ENCODE assay signal across 1 cellular context in genomic region chr6:294656-295565, GRCh38.
TF ChIP-seq lines count a peak whose summit lies in the region.

No MANE protein-coding gene starts in this region.

TF ChIP-seq in GM12878, 131 proteins besides CTCF, POLR2A, EP300 and RAD21:
- TF ChIP-seq MXI1 (IDR thresholded peaks at IDR 0.05; ENCODE audit: low read depth, low read length) = no peak
- peak; percentile 30; the same call in 1 of the 2 replicates for TF ChIP-seq E2F4 (IDR thresholded peaks at IDR 0.05; ENCODE audit: low read depth, low read length)
- TF ChIP-seq BHLHE40 (IDR thresholded peaks at IDR 0.05; ENCODE audit: borderline replicate concordance in 1 of 2, low read depth in 2 of 2, low read length in 1 of 2) = 0 out of 4 replicates have a peak, but pooled peaks of 1 of the 2 experiments have one; percentile 26
- no peak for TF ChIP-seq HDAC6 (IDR thresholded peaks at IDR 0.05; ENCODE audit: unreplicated experiment)
- peak; percentile 91 for TF ChIP-seq MLLT1 (IDR thresholded peaks at IDR 0.05)
- TF ChIP-seq NRF1 (conservative IDR thresholded peaks at IDR 0.05; ENCODE audit: low read depth, low read length) = no peak
- TF ChIP-seq USF1 (IDR thresholded peaks at IDR 0.05; ENCODE audit: borderline replicate concordance, extremely low read length, insufficient read depth, low read depth, low read length) = no peak
- TF ChIP-seq MTA2 (IDR thresholded peaks at IDR 0.05; ENCODE audit: low read depth) = no peak
- TF ChIP-seq BCL3 (IDR thresholded peaks at IDR 0.05; ENCODE audit: borderline replicate concordance, insufficient read depth, low read depth, low read length, poor library complexity, severe bottlenecking) = no peak
- TF ChIP-seq CREB1 (IDR thresholded peaks at IDR 0.05; ENCODE audit: low read depth) = no peak
- TF ChIP-seq ZNF622 (IDR thresholded peaks at IDR 0.05) = no peak
- TF ChIP-seq IRF3 (IDR thresholded peaks at IDR 0.05) = no peak
- TF ChIP-seq LARP7 (IDR thresholded peaks at IDR 0.05) = no peak
- TF ChIP-seq ZBTB11 (CRISPR knock-in tag; IDR thresholded peaks at IDR 0.05) = 0 out of 2 replicates have a peak, but pooled peaks have one; percentile 26
- peak; percentile 81 for TF ChIP-seq POLR2AphosphoS5 (IDR thresholded peaks at IDR 0.05; ENCODE audit: low read length)
- 0 out of 2 replicates have a peak, but pooled peaks have one; percentile 33 for TF ChIP-seq SMAD5 (IDR thresholded peaks at IDR 0.05; ENCODE audit: low read depth)
- no peak for TF ChIP-seq JUNB (IDR thresholded peaks at IDR 0.05)
- TF ChIP-seq RBBP5 (conservative IDR thresholded peaks at IDR 0.05) = no peak
- 0 out of 2 replicates have a peak, but pooled peaks have one; percentile 9 for TF ChIP-seq RELB (IDR thresholded peaks at IDR 0.05; ENCODE audit: low read depth)
- TF ChIP-seq CEBPB (IDR thresholded peaks at IDR 0.05; ENCODE audit: borderline replicate concordance in 1 of 2, low read depth in 2 of 2, low read length in 2 of 2) = peak in 1 of 2 experiments; percentile 65; a peak in 1 of 4 replicates
- TF ChIP-seq FOS (IDR thresholded peaks at IDR 0.05; ENCODE audit: borderline replicate concordance, extremely low read depth, insufficient read length) = no peak
- TF ChIP-seq CHD4 (IDR thresholded peaks at IDR 0.05) = no peak
- no peak for TF ChIP-seq TCF7 (IDR thresholded peaks at IDR 0.05; ENCODE audit: borderline replicate concordance)
- no peak for TF ChIP-seq RAD51 (IDR thresholded peaks at IDR 0.05)
- TF ChIP-seq EGR1 (IDR thresholded peaks at IDR 0.05; ENCODE audit: borderline replicate concordance in 1 of 2, low read depth in 2 of 2, low read length in 2 of 2) = no peak
- TF ChIP-seq CBFB (IDR thresholded peaks at IDR 0.05; ENCODE audit: low read depth) = 0 out of 2 replicates have a peak, but pooled peaks have one; percentile 2
- peak; percentile 39; the same call in 1 of the 2 replicates for TF ChIP-seq HDGF (IDR thresholded peaks at IDR 0.05)
- TF ChIP-seq KLF5 (IDR thresholded peaks at IDR 0.05; ENCODE audit: partially characterized antibody) = peak; percentile 6
- TF ChIP-seq ZBED1 (IDR thresholded peaks at IDR 0.05; ENCODE audit: borderline replicate concordance) = peak; percentile 35
- no peak for TF ChIP-seq POU2F2 (IDR thresholded peaks at IDR 0.05; ENCODE audit: borderline replicate concordance, low read depth, low read length)
- 0 out of 2 replicates have a peak, but pooled peaks have one; percentile 68 for TF ChIP-seq PRDM15 (CRISPR knock-in tag; IDR thresholded peaks at IDR 0.05)
- peak; percentile 56; the same call in 1 of the 2 replicates for TF ChIP-seq NBN (IDR thresholded peaks at IDR 0.05)
- peak; percentile 82 for TF ChIP-seq YY1 (IDR thresholded peaks at IDR 0.05; ENCODE audit: low read depth, low read length)
- TF ChIP-seq WRNIP1 (IDR thresholded peaks at IDR 0.05; ENCODE audit: borderline replicate concordance, low read depth, low read length) = peak; percentile 19; the same call in 1 of the 2 replicates
- TF ChIP-seq ZBTB4 (CRISPR knock-in tag; IDR thresholded peaks at IDR 0.05) = 0 out of 2 replicates have a peak, but pooled peaks have one; percentile 60
- peak; percentile 76 for TF ChIP-seq POLR2AphosphoS2 (IDR thresholded peaks at IDR 0.05; ENCODE audit: low read depth, low read length)
